ENCODE assay signal across 1 cellular context in the genomic region with DNA sequence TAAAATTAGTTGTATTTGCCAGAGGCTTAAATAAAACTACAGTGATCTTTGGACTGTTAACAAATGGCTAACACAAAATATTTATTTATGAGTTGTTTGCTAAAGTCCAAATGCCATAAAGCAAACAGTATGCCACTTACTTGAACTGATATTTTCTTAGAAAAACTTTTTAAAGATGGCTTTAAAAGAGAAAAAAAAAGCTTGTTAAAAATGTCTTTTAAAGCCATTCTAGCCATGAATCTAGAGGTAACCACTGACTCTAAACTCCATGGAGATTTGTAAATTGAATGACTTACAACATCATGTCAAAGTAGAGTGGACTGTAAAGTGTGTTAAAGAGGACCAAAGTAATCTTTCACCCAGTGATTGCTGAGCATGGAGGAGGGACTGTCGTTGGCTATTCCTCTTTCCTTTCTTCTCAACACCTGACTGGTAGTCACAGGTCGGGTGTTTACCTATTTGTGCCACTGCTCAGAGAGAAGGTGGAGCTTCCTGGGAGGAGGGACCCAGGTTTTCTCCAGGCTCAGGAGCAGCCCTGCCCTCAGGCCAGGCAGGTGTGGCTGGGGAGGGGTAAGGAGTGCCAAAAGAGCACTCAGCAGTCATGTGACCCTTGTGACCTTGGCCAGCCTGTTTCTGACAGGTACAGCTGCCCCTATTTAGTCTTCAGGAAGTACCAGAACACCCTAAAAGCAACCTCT.
TF ChIP-seq lines count a peak whose summit lies in the region.

No MANE protein-coding gene starts in this region.

TF ChIP-seq in HepG2, 621 proteins besides CTCF, POLR2A, EP300 and RAD21 (continued from another document and continues in another):
- TF ChIP-seq, protein P1, sequence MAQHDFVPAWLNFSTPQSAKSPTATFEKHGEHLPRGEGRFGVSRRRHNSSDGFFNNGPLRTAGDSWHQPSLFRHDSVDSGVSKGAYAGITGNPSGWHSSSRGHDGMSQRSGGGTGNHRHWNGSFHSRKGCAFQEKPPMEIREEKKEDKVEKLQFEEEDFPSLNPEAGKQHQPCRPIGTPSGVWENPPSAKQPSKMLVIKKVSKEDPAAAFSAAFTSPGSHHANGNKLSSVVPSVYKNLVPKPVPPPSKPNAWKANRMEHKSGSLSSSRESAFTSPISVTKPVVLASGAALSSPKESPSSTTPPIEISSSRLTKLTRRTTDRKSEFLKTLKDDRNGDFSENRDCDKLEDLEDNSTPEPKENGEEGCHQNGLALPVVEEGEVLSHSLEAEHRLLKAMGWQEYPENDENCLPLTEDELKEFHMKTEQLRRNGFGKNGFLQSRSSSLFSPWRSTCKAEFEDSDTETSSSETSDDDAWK (CRISPR knock-in tag; IDR thresholded peaks at IDR 0.05), result no peak
- TF ChIP-seq ZFP36L1 (CRISPR knock-in tag; IDR thresholded peaks at IDR 0.05) (no peak), POLR2AphosphoS2 (IDR thresholded peaks at IDR 0.05; ENCODE audit: low read depth, low read length) (no peak), KLF16 (CRISPR knock-in tag; IDR thresholded peaks at IDR 0.05) (peak in 1 of 2 experiments; percentile 69; a peak in 2 of 4 replicates), FOXJ3 (CRISPR knock-in tag; IDR thresholded peaks at IDR 0.05; ENCODE audit: borderline replicate concordance) (no peak), GTF3A (CRISPR knock-in tag; conservative IDR thresholded peaks at IDR 0.05) (no peak), ZFP41 (CRISPR knock-in tag; IDR thresholded peaks at IDR 0.05; ENCODE audit: borderline replicate concordance) (no peak), ZSCAN9 (CRISPR knock-in tag; IDR thresholded peaks at IDR 0.05; ENCODE audit: borderline replicate concordance) (peak; percentile 80), GLI4 (CRISPR knock-in tag; IDR thresholded peaks at IDR 0.05; ENCODE audit: borderline replicate concordance) (no peak), GATA4 (IDR thresholded peaks at IDR 0.05; ENCODE audit: borderline replicate concordance, low read depth) (no peak), ZNF354B (CRISPR knock-in tag; IDR thresholded peaks at IDR 0.05) (no peak), ZBTB42 (CRISPR knock-in tag; IDR thresholded peaks at IDR 0.05) (no peak), ATF1 (CRISPR knock-in tag; IDR thresholded peaks at IDR 0.05) (no peak), ZNF124 (CRISPR knock-in tag; IDR thresholded peaks at IDR 0.05) (no peak; the same call in 1 of the 2 replicates), BRD4 (CRISPR knock-in tag; IDR thresholded peaks at IDR 0.05) (no peak), ZNF776 (CRISPR knock-in tag; IDR thresholded peaks at IDR 0.05) (no peak), SIX1 (CRISPR knock-in tag; IDR thresholded peaks at IDR 0.05; ENCODE audit: borderline replicate concordance) (no peak), ZNF570 (CRISPR knock-in tag; IDR thresholded peaks at IDR 0.05; ENCODE audit: borderline replicate concordance) (no peak), ERF (CRISPR knock-in tag; IDR thresholded peaks at IDR 0.05) (no peak; the same call in 1 of the 2 replicates), ZNF431 (CRISPR knock-in tag; IDR thresholded peaks at IDR 0.05; ENCODE audit: borderline replicate concordance, low read depth) (no peak), ZNF672 (CRISPR knock-in tag; IDR thresholded peaks at IDR 0.05) (no peak), KMT2B (CRISPR knock-in tag; IDR thresholded peaks at IDR 0.05) (no peak), ZNF850 (CRISPR knock-in tag; conservative IDR thresholded peaks at IDR 0.05) (no peak), ZNF101 (CRISPR knock-in tag; IDR thresholded peaks at IDR 0.05; ENCODE audit: borderline replicate concordance, low read depth) (no peak), ZNF746 (CRISPR knock-in tag; IDR thresholded peaks at IDR 0.05) (no peak; the same call in 1 of the 2 replicates), ZNF121 (CRISPR knock-in tag; IDR thresholded peaks at IDR 0.05) (no peak), KAT7 (CRISPR knock-in tag; IDR thresholded peaks at IDR 0.05; ENCODE audit: borderline replicate concordance) (0 out of 2 replicates have a peak, but pooled peaks have one; percentile 46), ZMYM4 (CRISPR knock-in tag; IDR thresholded peaks at IDR 0.05) (peak; percentile 75), CBFB (CRISPR knock-in tag; IDR thresholded peaks at IDR 0.05) (no peak), ASH2L (IDR thresholded peaks at IDR 0.05; ENCODE audit: insufficient read length, low read depth, low read length) (peak; percentile 98), MTA1 (CRISPR knock-in tag; IDR thresholded peaks at IDR 0.05; ENCODE audit: borderline replicate concordance) (0 out of 2 replicates have a peak, but pooled peaks have one; percentile 42)
- TF ChIP-seq, protein P2, sequence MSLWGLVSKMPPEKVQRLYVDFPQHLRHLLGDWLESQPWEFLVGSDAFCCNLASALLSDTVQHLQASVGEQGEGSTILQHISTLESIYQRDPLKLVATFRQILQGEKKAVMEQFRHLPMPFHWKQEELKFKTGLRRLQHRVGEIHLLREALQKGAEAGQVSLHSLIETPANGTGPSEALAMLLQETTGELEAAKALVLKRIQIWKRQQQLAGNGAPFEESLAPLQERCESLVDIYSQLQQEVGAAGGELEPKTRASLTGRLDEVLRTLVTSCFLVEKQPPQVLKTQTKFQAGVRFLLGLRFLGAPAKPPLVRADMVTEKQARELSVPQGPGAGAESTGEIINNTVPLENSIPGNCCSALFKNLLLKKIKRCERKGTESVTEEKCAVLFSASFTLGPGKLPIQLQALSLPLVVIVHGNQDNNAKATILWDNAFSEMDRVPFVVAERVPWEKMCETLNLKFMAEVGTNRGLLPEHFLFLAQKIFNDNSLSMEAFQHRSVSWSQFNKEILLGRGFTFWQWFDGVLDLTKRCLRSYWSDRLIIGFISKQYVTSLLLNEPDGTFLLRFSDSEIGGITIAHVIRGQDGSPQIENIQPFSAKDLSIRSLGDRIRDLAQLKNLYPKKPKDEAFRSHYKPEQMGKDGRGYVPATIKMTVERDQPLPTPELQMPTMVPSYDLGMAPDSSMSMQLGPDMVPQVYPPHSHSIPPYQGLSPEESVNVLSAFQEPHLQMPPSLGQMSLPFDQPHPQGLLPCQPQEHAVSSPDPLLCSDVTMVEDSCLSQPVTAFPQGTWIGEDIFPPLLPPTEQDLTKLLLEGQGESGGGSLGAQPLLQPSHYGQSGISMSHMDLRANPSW (CRISPR knock-in tag; IDR thresholded peaks at IDR 0.05; ENCODE audit: borderline replicate concordance), result no peak
- TF ChIP-seq, protein P3, sequence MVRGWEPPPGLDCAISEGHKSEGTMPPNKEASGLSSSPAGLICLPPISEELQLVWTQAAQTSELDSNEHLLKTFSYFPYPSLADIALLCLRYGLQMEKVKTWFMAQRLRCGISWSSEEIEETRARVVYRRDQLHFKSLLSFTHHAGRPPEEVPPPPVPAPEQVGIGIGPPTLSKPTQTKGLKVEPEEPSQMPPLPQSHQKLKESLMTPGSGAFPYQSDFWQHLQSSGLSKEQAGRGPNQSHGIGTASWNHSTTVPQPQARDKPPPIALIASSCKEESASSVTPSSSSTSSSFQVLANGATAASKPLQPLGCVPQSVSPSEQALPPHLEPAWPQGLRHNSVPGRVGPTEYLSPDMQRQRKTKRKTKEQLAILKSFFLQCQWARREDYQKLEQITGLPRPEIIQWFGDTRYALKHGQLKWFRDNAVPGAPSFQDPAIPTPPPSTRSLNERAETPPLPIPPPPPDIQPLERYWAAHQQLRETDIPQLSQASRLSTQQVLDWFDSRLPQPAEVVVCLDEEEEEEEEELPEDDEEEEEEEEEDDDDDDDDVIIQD (CRISPR knock-in tag; IDR thresholded peaks at IDR 0.05; ENCODE audit: low read depth), result peak; percentile 53
- TF ChIP-seq, protein P4, sequence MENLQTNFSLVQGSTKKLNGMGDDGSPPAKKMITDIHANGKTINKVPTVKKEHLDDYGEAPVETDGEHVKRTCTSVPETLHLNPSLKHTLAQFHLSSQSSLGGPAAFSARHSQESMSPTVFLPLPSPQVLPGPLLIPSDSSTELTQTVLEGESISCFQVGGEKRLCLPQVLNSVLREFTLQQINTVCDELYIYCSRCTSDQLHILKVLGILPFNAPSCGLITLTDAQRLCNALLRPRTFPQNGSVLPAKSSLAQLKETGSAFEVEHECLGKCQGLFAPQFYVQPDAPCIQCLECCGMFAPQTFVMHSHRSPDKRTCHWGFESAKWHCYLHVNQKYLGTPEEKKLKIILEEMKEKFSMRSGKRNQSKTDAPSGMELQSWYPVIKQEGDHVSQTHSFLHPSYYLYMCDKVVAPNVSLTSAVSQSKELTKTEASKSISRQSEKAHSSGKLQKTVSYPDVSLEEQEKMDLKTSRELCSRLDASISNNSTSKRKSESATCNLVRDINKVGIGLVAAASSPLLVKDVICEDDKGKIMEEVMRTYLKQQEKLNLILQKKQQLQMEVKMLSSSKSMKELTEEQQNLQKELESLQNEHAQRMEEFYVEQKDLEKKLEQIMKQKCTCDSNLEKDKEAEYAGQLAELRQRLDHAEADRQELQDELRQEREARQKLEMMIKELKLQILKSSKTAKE (CRISPR knock-in tag; IDR thresholded peaks at IDR 0.05; ENCODE audit: borderline replicate concordance), result no peak
- TF ChIP-seq, protein P5, sequence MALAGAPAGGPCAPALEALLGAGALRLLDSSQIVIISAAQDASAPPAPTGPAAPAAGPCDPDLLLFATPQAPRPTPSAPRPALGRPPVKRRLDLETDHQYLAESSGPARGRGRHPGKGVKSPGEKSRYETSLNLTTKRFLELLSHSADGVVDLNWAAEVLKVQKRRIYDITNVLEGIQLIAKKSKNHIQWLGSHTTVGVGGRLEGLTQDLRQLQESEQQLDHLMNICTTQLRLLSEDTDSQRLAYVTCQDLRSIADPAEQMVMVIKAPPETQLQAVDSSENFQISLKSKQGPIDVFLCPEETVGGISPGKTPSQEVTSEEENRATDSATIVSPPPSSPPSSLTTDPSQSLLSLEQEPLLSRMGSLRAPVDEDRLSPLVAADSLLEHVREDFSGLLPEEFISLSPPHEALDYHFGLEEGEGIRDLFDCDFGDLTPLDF (CRISPR knock-in tag; IDR thresholded peaks at IDR 0.05), result no peak
- TF ChIP-seq, protein P6, sequence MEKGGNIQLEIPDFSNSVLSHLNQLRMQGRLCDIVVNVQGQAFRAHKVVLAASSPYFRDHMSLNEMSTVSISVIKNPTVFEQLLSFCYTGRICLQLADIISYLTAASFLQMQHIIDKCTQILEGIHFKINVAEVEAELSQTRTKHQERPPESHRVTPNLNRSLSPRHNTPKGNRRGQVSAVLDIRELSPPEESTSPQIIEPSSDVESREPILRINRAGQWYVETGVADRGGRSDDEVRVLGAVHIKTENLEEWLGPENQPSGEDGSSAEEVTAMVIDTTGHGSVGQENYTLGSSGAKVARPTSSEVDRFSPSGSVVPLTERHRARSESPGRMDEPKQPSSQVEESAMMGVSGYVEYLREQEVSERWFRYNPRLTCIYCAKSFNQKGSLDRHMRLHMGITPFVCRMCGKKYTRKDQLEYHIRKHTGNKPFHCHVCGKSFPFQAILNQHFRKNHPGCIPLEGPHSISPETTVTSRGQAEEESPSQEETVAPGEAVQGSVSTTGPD (CRISPR knock-in tag; IDR thresholded peaks at IDR 0.05), result no peak
- TF ChIP-seq, protein P7, sequence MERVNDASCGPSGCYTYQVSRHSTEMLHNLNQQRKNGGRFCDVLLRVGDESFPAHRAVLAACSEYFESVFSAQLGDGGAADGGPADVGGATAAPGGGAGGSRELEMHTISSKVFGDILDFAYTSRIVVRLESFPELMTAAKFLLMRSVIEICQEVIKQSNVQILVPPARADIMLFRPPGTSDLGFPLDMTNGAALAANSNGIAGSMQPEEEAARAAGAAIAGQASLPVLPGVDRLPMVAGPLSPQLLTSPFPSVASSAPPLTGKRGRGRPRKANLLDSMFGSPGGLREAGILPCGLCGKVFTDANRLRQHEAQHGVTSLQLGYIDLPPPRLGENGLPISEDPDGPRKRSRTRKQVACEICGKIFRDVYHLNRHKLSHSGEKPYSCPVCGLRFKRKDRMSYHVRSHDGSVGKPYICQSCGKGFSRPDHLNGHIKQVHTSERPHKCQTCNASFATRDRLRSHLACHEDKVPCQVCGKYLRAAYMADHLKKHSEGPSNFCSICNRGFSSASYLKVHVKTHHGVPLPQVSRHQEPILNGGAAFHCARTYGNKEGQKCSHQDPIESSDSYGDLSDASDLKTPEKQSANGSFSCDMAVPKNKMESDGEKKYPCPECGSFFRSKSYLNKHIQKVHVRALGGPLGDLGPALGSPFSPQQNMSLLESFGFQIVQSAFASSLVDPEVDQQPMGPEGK (CRISPR knock-in tag; IDR thresholded peaks at IDR 0.05), result no peak; the same call in 1 of the 2 replicates
- TF ChIP-seq, protein P8, sequence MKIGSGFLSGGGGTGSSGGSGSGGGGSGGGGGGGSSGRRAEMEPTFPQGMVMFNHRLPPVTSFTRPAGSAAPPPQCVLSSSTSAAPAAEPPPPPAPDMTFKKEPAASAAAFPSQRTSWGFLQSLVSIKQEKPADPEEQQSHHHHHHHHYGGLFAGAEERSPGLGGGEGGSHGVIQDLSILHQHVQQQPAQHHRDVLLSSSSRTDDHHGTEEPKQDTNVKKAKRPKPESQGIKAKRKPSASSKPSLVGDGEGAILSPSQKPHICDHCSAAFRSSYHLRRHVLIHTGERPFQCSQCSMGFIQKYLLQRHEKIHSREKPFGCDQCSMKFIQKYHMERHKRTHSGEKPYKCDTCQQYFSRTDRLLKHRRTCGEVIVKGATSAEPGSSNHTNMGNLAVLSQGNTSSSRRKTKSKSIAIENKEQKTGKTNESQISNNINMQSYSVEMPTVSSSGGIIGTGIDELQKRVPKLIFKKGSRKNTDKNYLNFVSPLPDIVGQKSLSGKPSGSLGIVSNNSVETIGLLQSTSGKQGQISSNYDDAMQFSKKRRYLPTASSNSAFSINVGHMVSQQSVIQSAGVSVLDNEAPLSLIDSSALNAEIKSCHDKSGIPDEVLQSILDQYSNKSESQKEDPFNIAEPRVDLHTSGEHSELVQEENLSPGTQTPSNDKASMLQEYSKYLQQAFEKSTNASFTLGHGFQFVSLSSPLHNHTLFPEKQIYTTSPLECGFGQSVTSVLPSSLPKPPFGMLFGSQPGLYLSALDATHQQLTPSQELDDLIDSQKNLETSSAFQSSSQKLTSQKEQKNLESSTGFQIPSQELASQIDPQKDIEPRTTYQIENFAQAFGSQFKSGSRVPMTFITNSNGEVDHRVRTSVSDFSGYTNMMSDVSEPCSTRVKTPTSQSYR (CRISPR knock-in tag; IDR thresholded peaks at IDR 0.05; ENCODE audit: borderline replicate concordance), result peak; percentile 17; the same call in 1 of the 2 replicates
- TF ChIP-seq, protein P9, sequence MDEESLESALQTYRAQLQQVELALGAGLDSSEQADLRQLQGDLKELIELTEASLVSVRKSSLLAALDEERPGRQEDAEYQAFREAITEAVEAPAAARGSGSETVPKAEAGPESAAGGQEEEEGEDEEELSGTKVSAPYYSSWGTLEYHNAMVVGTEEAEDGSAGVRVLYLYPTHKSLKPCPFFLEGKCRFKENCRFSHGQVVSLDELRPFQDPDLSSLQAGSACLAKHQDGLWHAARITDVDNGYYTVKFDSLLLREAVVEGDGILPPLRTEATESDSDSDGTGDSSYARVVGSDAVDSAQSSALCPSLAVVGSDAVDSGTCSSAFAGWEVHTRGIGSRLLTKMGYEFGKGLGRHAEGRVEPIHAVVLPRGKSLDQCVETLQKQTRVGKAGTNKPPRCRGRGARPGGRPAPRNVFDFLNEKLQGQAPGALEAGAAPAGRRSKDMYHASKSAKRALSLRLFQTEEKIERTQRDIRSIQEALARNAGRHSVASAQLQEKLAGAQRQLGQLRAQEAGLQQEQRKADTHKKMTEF (CRISPR knock-in tag; IDR thresholded peaks at IDR 0.05), result peak; percentile 60; the same call in 1 of the 2 replicates
- TF ChIP-seq, protein P10, sequence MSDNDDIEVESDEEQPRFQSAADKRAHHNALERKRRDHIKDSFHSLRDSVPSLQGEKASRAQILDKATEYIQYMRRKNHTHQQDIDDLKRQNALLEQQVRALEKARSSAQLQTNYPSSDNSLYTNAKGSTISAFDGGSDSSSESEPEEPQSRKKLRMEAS (IDR thresholded peaks at IDR 0.05), result 0 out of 2 replicates have a peak, but pooled peaks have one; percentile 27
- TF ChIP-seq, protein P11, sequence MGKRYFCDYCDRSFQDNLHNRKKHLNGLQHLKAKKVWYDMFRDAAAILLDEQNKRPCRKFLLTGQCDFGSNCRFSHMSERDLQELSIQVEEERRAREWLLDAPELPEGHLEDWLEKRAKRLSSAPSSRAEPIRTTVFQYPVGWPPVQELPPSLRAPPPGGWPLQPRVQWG (CRISPR knock-in tag; IDR thresholded peaks at IDR 0.05; ENCODE audit: borderline replicate concordance, low read depth), result no peak
